In the genomic region with DNA sequence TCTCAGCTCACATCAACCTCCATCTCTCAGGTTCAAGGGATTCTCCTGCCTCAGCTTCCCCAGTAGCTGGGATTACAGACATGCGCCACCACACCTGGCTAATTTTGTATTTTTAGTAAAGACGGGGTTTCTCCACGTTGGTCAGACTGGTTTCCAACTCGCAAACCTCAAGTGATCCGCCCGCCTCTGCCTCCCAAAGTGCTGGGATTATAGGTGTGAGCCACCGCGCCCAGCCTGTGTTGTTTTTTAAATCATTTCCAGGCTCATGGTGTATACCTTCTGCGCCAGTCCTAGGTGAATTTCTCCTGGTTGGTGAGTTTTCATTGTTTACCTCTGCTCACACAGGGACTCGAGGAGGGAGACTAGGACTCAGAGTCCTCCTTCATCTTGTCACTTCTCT, we compare ENCODE assay signal across 8 cellular contexts. TPM values are rescaled to one million over a fixed set of nuclear protein-coding genes. Genes with fewer than 3 reads are reported as not detected.
DNase-seq lines count a peak whose midpoint lies in the region; ATAC-seq and TF ChIP-seq lines count a peak whose summit lies in the region.
"Not testable (repeated sequence)": the region's sequence is repeated elsewhere in the genome, so short reads cannot be mapped to it uniquely, and the experiment has no call there.

No MANE protein-coding gene starts in this region.

- peaks cover 68% of the 10 kb centered on the region for H3K36me3 Mint-ChIP-seq in Calu3 (ENCODE audit: insufficient read depth, unreplicated experiment)
- peaks cover 44% of the 10 kb centered on the region for H3K36me3 Mint-ChIP-seq in activated CD4-positive, alpha-beta T cell treated with anti-CD3 and anti-CD28 coated beads, Interleukin-2, amount 10 ng/mL, durations not matched to agents 24 days and 14 days (ENCODE audit: low read depth)

- not testable (repeated sequence) for H3K27ac ChIP-seq in brain microvascular endothelial cell; lung (ENCODE audit: low read depth in 1 of 2, low read length in 1 of 2)
- peak overlapping the region in 2 of 4 donors; percentile 90 to 92 for H3K27ac ChIP-seq in tibial nerve

- H3K27me3 ChIP-seq in Loucy (ENCODE audit: insufficient read depth, low read length, poor library complexity, severe bottlenecking): peaks cover 11% of the 10 kb centered on the region
- H3K27me3 ChIP-seq in brain microvascular endothelial cell (replicated peaks); lung (ENCODE audit: control insufficient read depth, insufficient read depth); tibial nerve: not testable (repeated sequence)

- 78 to 83% methylated on average over 10 of the region's 10 CpGs for WGBS in lung, 2 donors
- 81 to 84% methylated on average over 10 of the region's 10 CpGs for whole genome bisulfite sequencing in tibial nerve, 2 donors

- intact Hi-C loops in Calu3 (cut with micrococcal nuclease; ENCODE audit: unreplicated experiment); posterior vena cava (cut with DNase I): not testable (repeated sequence)
- intact Hi-C loops in activated CD4-positive, alpha-beta T cell treated with anti-CD3 and anti-CD28 coated beads, Interleukin-2, amount 10 ng/mL, durations not matched to agents 24 days and 14 days (cut with micrococcal nuclease): loop anchor here (5.0 kb wide), 5 partner anchors 47 to 567 kb away; partner anchors contain the start of genes ATP5ME, CPLX1, GAK and MYL5

- peaks cover 41% of the 10 kb centered on the region for H4K20me1 ChIP-seq in Loucy (ENCODE audit: insufficient read depth, low read length, poor library complexity, severe bottlenecking)

- not testable (repeated sequence) for H3K27me3 Mint-ChIP-seq in Calu3 (ENCODE audit: unreplicated experiment)
- peaks cover 12% of the 10 kb centered on the region for H3K27me3 Mint-ChIP-seq in activated CD4-positive, alpha-beta T cell treated with anti-CD3 and anti-CD28 coated beads, Interleukin-2, amount 10 ng/mL, durations not matched to agents 24 days and 14 days

- not testable (repeated sequence) for TF ChIP-seq CTCF in Calu3 (IDR thresholded peaks at IDR 0.05; ENCODE audit: unreplicated experiment); Loucy (conservative IDR thresholded peaks at IDR 0.05; ENCODE audit: low read length); brain microvascular endothelial cell (IDR thresholded peaks at IDR 0.05; ENCODE audit: low read depth, low read length, missing control alignments); fibroblast of mammary gland (conservative IDR thresholded peaks at IDR 0.05; ENCODE audit: control insufficient read depth, insufficient read depth, low read depth, low read length); lung (IDR thresholded peaks at IDR 0.05; ENCODE audit: control extremely low read depth, extremely low read depth); tibial nerve (IDR thresholded peaks at IDR 0.05)

- not testable (repeated sequence) for H3K9me2 ChIP-seq in Loucy (replicated peaks; ENCODE audit: low read depth, low read length)

- not testable (repeated sequence) for H3F3A ChIP-seq in Loucy (ENCODE audit: low read depth)

- not testable (repeated sequence) for H3K4me1 Mint-ChIP-seq in Calu3 (ENCODE audit: low read depth, unreplicated experiment)
- H3K4me1 Mint-ChIP-seq in activated CD4-positive, alpha-beta T cell treated with anti-CD3 and anti-CD28 coated beads, Interleukin-2, amount 10 ng/mL, durations not matched to agents 24 days and 14 days: peaks cover 44% of the 10 kb centered on the region

- not testable (repeated sequence) for H3K36me3 ChIP-seq in Loucy (ENCODE audit: insufficient read depth, low read length)
- H3K36me3 ChIP-seq in brain microvascular endothelial cell (replicated peaks): peaks cover 32% of the 10 kb centered on the region
- peaks cover 7 to 11% of the 10 kb centered on the region in 2 donors for H3K36me3 ChIP-seq in lung (ENCODE audit: control insufficient read depth in 2 of 2, insufficient read depth in 2 of 2, low read length in 2 of 2)
- peaks cover 0 to 46% (median 10%) of the 10 kb centered on the region in 3 donors for H3K36me3 ChIP-seq in tibial nerve

- not testable (repeated sequence) for TF ChIP-seq POLR2A in tibial nerve (IDR thresholded peaks at IDR 0.05)

- ATAC-seq in lung (ENCODE audit: insufficient read depth, low FRiP score): not testable (repeated sequence)

- H3K79me2 ChIP-seq in Loucy (ENCODE audit: insufficient read depth, low read length): peaks cover 60% of the 10 kb centered on the region

- peak overlapping the region; percentile 94 for H3K4me2 ChIP-seq in Loucy (ENCODE audit: low read depth, low read length, poor library complexity, severe bottlenecking)

- H3K27ac Mint-ChIP-seq in Calu3 (ENCODE audit: unreplicated experiment): peak overlapping the region; percentile 72
- peak overlapping the region; percentile 95 for H3K27ac Mint-ChIP-seq in activated CD4-positive, alpha-beta T cell treated with anti-CD3 and anti-CD28 coated beads, Interleukin-2, amount 10 ng/mL, durations not matched to agents 24 days and 14 days

- not testable (repeated sequence) for H2AFZ ChIP-seq in Loucy (ENCODE audit: low read length)

- in situ Hi-C loops in brain microvascular endothelial cell (cut with HindIII; ENCODE audit: low pct_ligation_motif_present, low sequenced_read_pairs): not testable (repeated sequence)

- peak overlapping the region; percentile 71 for H3K4me3 Mint-ChIP-seq in Calu3 (ENCODE audit: low read depth, unreplicated experiment)
- H3K4me3 Mint-ChIP-seq in activated CD4-positive, alpha-beta T cell treated with anti-CD3 and anti-CD28 coated beads, Interleukin-2, amount 10 ng/mL, durations not matched to agents 24 days and 14 days: peak overlapping the region; percentile 88

- not testable (repeated sequence) for TF ChIP-seq EP300 in tibial nerve (IDR thresholded peaks at IDR 0.05)

- CTCF ChIA-PET in Calu3 (lab: Charles Lee): not testable (repeated sequence)

- peak overlapping the region; percentile 100 for H3K9ac ChIP-seq in Loucy (ENCODE audit: low read depth, low read length, poor library complexity, severe bottlenecking)

- H3K4me1 ChIP-seq in Loucy (ENCODE audit: insufficient read depth, low read length, poor library complexity, severe bottlenecking) (peaks cover 42% of the 10 kb centered on the region), lung (ENCODE audit: control insufficient read depth in 2 of 2, insufficient read depth in 2 of 2, low read length in 2 of 2) (peaks cover 4 to 27% of the 10 kb centered on the region in 2 donors), tibial nerve (peaks cover 0 to 63% (median 25%) of the 10 kb centered on the region in 4 donors)

- not testable (repeated sequence) for H3K9me3 Mint-ChIP-seq in Calu3 (ENCODE audit: low read depth, unreplicated experiment); activated CD4-positive, alpha-beta T cell treated with anti-CD3 and anti-CD28 coated beads, Interleukin-2, amount 10 ng/mL, durations not matched to agents 24 days and 14 days

- H3K4me3 ChIP-seq in Loucy (ENCODE audit: low read length, poor library complexity, severe bottlenecking) (peak overlapping the region; percentile 100), brain microvascular endothelial cell (ENCODE audit: low read depth, low read length) (peak overlapping the region; percentile 91), fibroblast of mammary gland (ENCODE audit: control insufficient read depth, low read depth, low read length) (peak overlapping the region; percentile 86), lung (peak overlapping the region; percentile 38), tibial nerve (peak overlapping the region; percentile 78 to 98 (median 88))

- not testable (repeated sequence) for BruUV-seq in Calu3 (replicated peaks; lab: Mats Ljungman, UMichigan)

- not testable (repeated sequence) for H3K9me3 ChIP-seq in Loucy (ENCODE audit: insufficient read depth, low read depth, low read length); lung (ENCODE audit: control insufficient read depth in 2 of 2, insufficient read depth in 1 of 2, low read length in 1 of 2); tibial nerve

- not testable (repeated sequence) for DNase-seq in Calu3; activated CD4-positive, alpha-beta T cell treated with anti-CD3 and anti-CD28 coated beads, Interleukin-2, amount 10 ng/mL, durations not matched to agents 24 days and 14 days; brain microvascular endothelial cell; fibroblast of mammary gland (ENCODE audit: low read depth); lung (ENCODE audit: low spot score); tibial nerve (ENCODE audit: low spot score in 2 of 2)
- peak; percentile 44 for DNase-seq in posterior vena cava (ENCODE audit: low spot score)

RNA-seq across cellular contexts. Expression of gene CPLX1, which starts 45.7 kb away (rescaled TPM):
- total RNA-seq in Calu3 (2022): 0.42 and 0.93 TPM in 2 replicates
- total RNA-seq in activated CD4-positive, alpha-beta T cell treated with anti-CD3 and anti-CD28 coated beads, Interleukin-2, amount 10 ng/mL, durations not matched to agents 24 days and 14 days: 1.0 and 1.7 TPM in 2 replicates
- total RNA-seq in lung: 1 to 10 TPM; 1.4 to 3.9 TPM
- polyA plus RNA-seq in lung: 1 to 10 TPM; 1.1 to 2.9 TPM
- 1 to 10 TPM; 2.5 to 5.1 TPM for total RNA-seq in posterior vena cava
- total RNA-seq in tibial nerve: 1 to 10 TPM in 3 of 4 donors, not detected in 1; 1.8 to 2.4 (median 2.4) TPM

Comparison
In these comparisons a context has a peak if more than half of its experiments do, and no peak if none do; other contexts are left out.
1. H3K4me3 ChIP-seq: peak in every context shown above with its lines; median percentile 100 in Loucy; 91 in brain microvascular endothelial cell; 88 in tibial nerve; 86 in fibroblast of mammary gland; 38 in lung.